ENCODE assay signal across 23 cellular contexts in the genomic region with DNA sequence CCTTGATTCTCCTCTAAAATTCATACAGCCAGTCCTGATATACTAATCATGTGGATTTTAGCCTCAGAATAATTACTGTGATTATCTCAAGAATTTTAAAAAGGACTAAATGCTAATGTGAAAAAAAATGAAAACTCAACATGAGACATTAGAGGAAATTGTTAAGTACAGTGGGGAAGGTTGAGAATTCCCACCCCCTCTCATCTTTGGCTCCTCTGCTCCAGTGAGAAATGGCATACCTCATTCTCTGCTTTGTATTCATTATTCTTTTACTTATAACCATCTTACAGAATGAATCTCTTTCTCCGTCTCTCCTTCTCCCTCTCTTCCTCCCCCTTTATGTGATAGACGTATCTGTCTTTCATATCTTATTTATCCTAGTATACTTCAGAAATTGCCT.
"Had no signal": no experiment of that assay in that cellular context is flagged by ENCODE, and none has a peak within 500 bp of the region (broad histone marks: within the 10 kb centered on the region; RNA-seq: fewer than 3 reads in every experiment).

No MANE protein-coding gene starts in this region.

- H3K27ac ChIP-seq: cardiac muscle cell, heart right ventricle, parathyroid adenoma, stomach, suprapubic skin, tibial nerve had no signal

- H3K9me3 Mint-ChIP-seq: activated naive CD8-positive, alpha-beta T cell treated with anti-CD3 and anti-CD28 coated beads, Interleukin-2, amount 10 ng/mL, durations not matched to agents 7 days and 5 days; activated T-cell treated with anti-CD3 and anti-CD28 coated beads, Interleukin-2, amount 50 U/mL, for 4 hours; activated T-helper 2 cell treated with anti-CD3 and anti-CD28 coated beads, Interferon-gamma antibody, Interleukin-2, Interleukin-4, amounts not matched to agents 10 μg/mL and 5 μg/mL and 100 μg/mL, durations not matched to agents 14 hours and 24 hours and 36 hours; nephron progenitor cell had no signal

- H2AFZ ChIP-seq: parathyroid adenoma had no signal

- H3K27me3 ChIP-seq: cardiac muscle cell, heart right ventricle, stomach, suprapubic skin, tibial nerve had no signal

- H3K36me3 ChIP-seq: cardiac muscle cell, heart right ventricle, stomach, suprapubic skin, tibial nerve had no signal

- H3K79me2 ChIP-seq: parathyroid adenoma had no signal

- FAIRE-seq: keratinocyte, small intestine, TTC549 had no signal

- H3K36me3 Mint-ChIP-seq: activated naive CD8-positive, alpha-beta T cell treated with anti-CD3 and anti-CD28 coated beads, Interleukin-2, amount 10 ng/mL, durations not matched to agents 7 days and 5 days; stimulated activated memory B cell treated with anti-CD40 and anti-IgM and Interleukin-4, amounts not matched to agents 10 μg/mL and 1 μg/mL and 100 μg/mL, for 72 hours had no signal

- H3K9ac ChIP-seq: parathyroid adenoma had no signal

- H3K27me3 Mint-ChIP-seq: activated naive CD8-positive, alpha-beta T cell treated with anti-CD3 and anti-CD28 coated beads, Interleukin-2, amount 10 ng/mL, durations not matched to agents 7 days and 5 days; stimulated activated memory B cell treated with anti-CD40 and anti-IgM and Interleukin-4, amounts not matched to agents 10 μg/mL and 1 μg/mL and 100 μg/mL, for 72 hours had no signal

- DNase-seq: activated CD4-positive, alpha-beta T cell treated with anti-CD3 and anti-CD28 coated beads for 1 hour; activated CD4-positive, alpha-beta T cell treated with anti-CD3 and anti-CD28 coated beads, Interleukin-2, amount 50 U/mL, for 1 hour; activated naive CD4-positive, alpha-beta T cell treated with anti-CD3 and anti-CD28 coated beads for 36 hours; activated naive CD8-positive, alpha-beta T cell treated with anti-CD3 and anti-CD28 coated beads, Interleukin-2, amount 10 ng/mL, durations not matched to agents 7 days and 5 days; activated T-cell treated with anti-CD3 and anti-CD28 coated beads, Interleukin-2, amount 50 U/mL, for 4 hours; amniotic stem cell; cortex of kidney; heart right ventricle; left colon; mesenchymal stem cell; nephron progenitor cell; right cardiac atrium; small intestine; stimulated activated CD4-positive, alpha-beta T cell treated with anti-CD3 and anti-CD28 coated beads, Interleukin-15, amount 100 ng/mL, for 24 hours; stomach had no signal

- H3K27ac Mint-ChIP-seq: activated naive CD4-positive, alpha-beta T cell treated with anti-CD3 and anti-CD28 coated beads for 36 hours; activated naive CD8-positive, alpha-beta T cell treated with anti-CD3 and anti-CD28 coated beads, Interleukin-2, amount 10 ng/mL, durations not matched to agents 7 days and 5 days; activated T-helper 2 cell treated with anti-CD3 and anti-CD28 coated beads, Interferon-gamma antibody, Interleukin-2, Interleukin-4, amounts not matched to agents 10 μg/mL and 5 μg/mL and 100 μg/mL, durations not matched to agents 14 hours and 24 hours and 36 hours; nephron progenitor cell; stimulated activated memory B cell treated with anti-CD40 and anti-IgM and Interleukin-4, amounts not matched to agents 10 μg/mL and 1 μg/mL and 100 μg/mL, for 72 hours had no signal

- ATAC-seq: activated T-cell treated with anti-CD3 and anti-CD28 coated beads, Interleukin-2, amount 50 U/mL, for 4 hours; heart right ventricle; left colon; right cardiac atrium; stimulated activated memory B cell treated with anti-CD40 and anti-IgM and Interleukin-4, amounts not matched to agents 10 μg/mL and 1 μg/mL and 100 μg/mL, for 72 hours had no signal

- H3K4me3 ChIP-seq: cardiac muscle cell, heart right ventricle, stomach, suprapubic skin, tibial nerve had no signal

- H3K4me1 Mint-ChIP-seq: activated naive CD8-positive, alpha-beta T cell treated with anti-CD3 and anti-CD28 coated beads, Interleukin-2, amount 10 ng/mL, durations not matched to agents 7 days and 5 days; nephron progenitor cell; stimulated activated memory B cell treated with anti-CD40 and anti-IgM and Interleukin-4, amounts not matched to agents 10 μg/mL and 1 μg/mL and 100 μg/mL, for 72 hours had no signal

- H3K9me3 ChIP-seq: heart right ventricle, stomach, suprapubic skin, tibial nerve had no signal

- H3K4me3 Mint-ChIP-seq: activated naive CD4-positive, alpha-beta T cell treated with anti-CD3 and anti-CD28 coated beads for 36 hours; activated naive CD8-positive, alpha-beta T cell treated with anti-CD3 and anti-CD28 coated beads, Interleukin-2, amount 10 ng/mL, durations not matched to agents 7 days and 5 days; activated T-cell treated with anti-CD3 and anti-CD28 coated beads, Interleukin-2, amount 50 U/mL, for 4 hours; nephron progenitor cell; stimulated activated memory B cell treated with anti-CD40 and anti-IgM and Interleukin-4, amounts not matched to agents 10 μg/mL and 1 μg/mL and 100 μg/mL, for 72 hours had no signal

- H3K4me1 ChIP-seq: parathyroid adenoma, stomach, suprapubic skin, tibial nerve had no signal
